Comparison of ENCODE assay signal across 22 cellular contexts in genomic region chr12:54169036-54169435, GRCh38. TPM values are rescaled to one million over a fixed set of nuclear protein-coding genes. Genes with fewer than 3 reads are reported as not detected.
A peak's percentile ranks its signal among the peaks of the same experiment; 100 is the strongest.
DNase-seq lines count a peak whose midpoint lies in the region; ATAC-seq, FAIRE-seq and TF ChIP-seq lines count a peak whose summit lies in the region.
"Had no signal": no experiment of that assay in that cellular context is flagged by ENCODE, and none has a peak within 500 bp of the region (broad histone marks: within the 10 kb centered on the region; RNA-seq: fewer than 3 reads in every experiment).

No MANE protein-coding gene starts in this region.

- TF ChIP-seq EP300 in A549 (IDR thresholded peaks at IDR 0.05), result no peak

- no peak overlapping the region for H3K4me3 Mint-ChIP-seq in activated T-helper 17 cell treated with anti-CD3 and anti-CD28 coated beads, Interleukin-2, amount 50 U/mL, for 72 hours
- H3K4me3 Mint-ChIP-seq: activated T-cell treated with anti-CD3 and anti-CD28 coated beads, Interleukin-2, amount 50 U/mL, for 72 hours; naive thymus-derived CD8-positive, alpha-beta T cell had no signal

- CTCF ChIA-PET in A549 (lab: Yijun Ruan, JAX), result interaction anchor here (0.5 to 0.9 kb wide), 2 partner anchors 13 to 38 kb away, joined by 3 read pairs; no protein-coding TSS in a partner anchor

- H3K27ac Mint-ChIP-seq in activated T-helper 17 cell treated with anti-CD3 and anti-CD28 coated beads, Interleukin-2, amount 50 U/mL, for 72 hours, result no peak overlapping the region
- H3K27ac Mint-ChIP-seq: activated T-cell treated with anti-CD3 and anti-CD28 coated beads, Interleukin-2, amount 50 U/mL, for 72 hours; CD14-positive monocyte; naive thymus-derived CD8-positive, alpha-beta T cell had no signal

- DNase-seq in A549 (ENCODE audit: low read depth in 1 of 2, low spot score in 1 of 2) (no peak), WERI-Rb-1 (no peak), epithelial cell of proximal tubule (ENCODE audit: low read depth) (no peak), NOMO-1 (lab: John Stamatoyannopoulos, UW; ENCODE audit: unreplicated experiment in 2 of 2) (no peak)
- DNase-seq: activated naive CD4-positive, alpha-beta T cell treated with anti-CD3 and anti-CD28 coated beads, Interleukin-2, amount 50 U/mL, for 16 hours; activated T-cell treated with anti-CD3 and anti-CD28 coated beads, Interleukin-2, amount 50 U/mL, for 72 hours; effector memory CD4-positive, alpha-beta T cell; mesendoderm; naive thymus-derived CD8-positive, alpha-beta T cell; NCI-H1105; NCI-H2029; NCI-H2227 treated with DMSO at 0.1 percent for 48 hours; RPMI8226; upper lobe of left lung had no signal

- no peaks in the 10 kb centered on the region for H3K4me1 Mint-ChIP-seq in activated T-helper 17 cell treated with anti-CD3 and anti-CD28 coated beads, Interleukin-2, amount 50 U/mL, for 72 hours
- H3K4me1 Mint-ChIP-seq: CD14-positive monocyte; naive thymus-derived CD8-positive, alpha-beta T cell had no signal

- no peak for FAIRE-seq in A549 (lab: Jason Lieb, UNC)

- TF ChIP-seq CTCF in A549 (IDR thresholded peaks at IDR 0.05) (no peak), GM12874 (IDR thresholded peaks at IDR 0.05; ENCODE audit: insufficient read depth, low read depth, low read length) (0 out of 2 replicates have a peak, but pooled peaks have one; percentile 24), WERI-Rb-1 (IDR thresholded peaks at IDR 0.05; ENCODE audit: low read depth, low read length) (peak; percentile 52; the same call in 1 of the 2 replicates), epithelial cell of proximal tubule (conservative IDR thresholded peaks at IDR 0.05; ENCODE audit: low read depth, low read length) (peak; percentile 15)

- WGBS in A549 (ENCODE audit: missing lambda C conversion rate), result 94% methylated on average over 1 of the region's 1 CpG

- ATAC-seq in A549 (peak; percentile 64 to 76; a peak in 4 of 6 replicates), GM21367 (IDR thresholded peaks at IDR 0.05; ENCODE audit: unreplicated experiment) (no peak), HG02763 (IDR thresholded peaks at IDR 0.05; ENCODE audit: unreplicated experiment) (no peak)
- no peak for ATAC-seq in activated T-helper 17 cell treated with anti-CD3 and anti-CD28 coated beads, Interleukin-2, amount 50 U/mL, for 72 hours (replicated peaks)
- ATAC-seq: activated CD4-positive, CD25-positive, alpha-beta regulatory T cell treated with anti-CD3 and anti-CD28 coated beads, Interleukin-2, amount 50 U/mL, for 24 hours; activated T-cell treated with anti-CD3 and anti-CD28 coated beads, Interleukin-2, amount 50 U/mL, for 72 hours; naive thymus-derived CD8-positive, alpha-beta T cell; sciatic nerve had no signal

- peaks cover under 1% of the 10 kb centered on the region for H3K27me3 Mint-ChIP-seq in activated T-helper 17 cell treated with anti-CD3 and anti-CD28 coated beads, Interleukin-2, amount 50 U/mL, for 72 hours

- POLR2A ChIA-PET in A549 (lab: Yijun Ruan, JAX), result no interaction called here

- no peaks in the 10 kb centered on the region for H3K9me3 ChIP-seq in A549
- H3K9me3 ChIP-seq in WERI-Rb-1 (ENCODE audit: severe bottlenecking), result no peaks in the 10 kb centered on the region
- H3K9me3 ChIP-seq: upper lobe of left lung had no signal

- H3K27ac ChIP-seq in A549 (no peak overlapping the region), WERI-Rb-1 (no peak overlapping the region)
- H3K27ac ChIP-seq: parathyroid adenoma, upper lobe of left lung had no signal

- H3K4me2 ChIP-seq in A549, result no peak overlapping the region

- H3K4me3 ChIP-seq in A549 (no peak overlapping the region), WERI-Rb-1 (ENCODE audit: low read depth, low read length) (no peak overlapping the region), epithelial cell of proximal tubule (ENCODE audit: low read depth, low read length) (no peak overlapping the region)
- H3K4me3 ChIP-seq: upper lobe of left lung had no signal

- H3K27me3 ChIP-seq in WERI-Rb-1 (ENCODE audit: insufficient read depth, low read depth, severe bottlenecking), result no peaks in the 10 kb centered on the region

- peaks cover 2% of the 10 kb centered on the region for H3K36me3 ChIP-seq in WERI-Rb-1
- H3K36me3 ChIP-seq: upper lobe of left lung had no signal

- no peak for TF ChIP-seq POLR2A in A549 (IDR thresholded peaks at IDR 0.05; ENCODE audit: low read length)

- H3K9me3 Mint-ChIP-seq in activated T-helper 17 cell treated with anti-CD3 and anti-CD28 coated beads, Interleukin-2, amount 50 U/mL, for 72 hours, result no peaks in the 10 kb centered on the region
- H3K9me3 Mint-ChIP-seq: activated T-cell treated with anti-CD3 and anti-CD28 coated beads, Interleukin-2, amount 50 U/mL, for 72 hours; naive thymus-derived CD8-positive, alpha-beta T cell had no signal

- peaks cover 15% of the 10 kb centered on the region for H3K36me3 Mint-ChIP-seq in activated T-helper 17 cell treated with anti-CD3 and anti-CD28 coated beads, Interleukin-2, amount 50 U/mL, for 72 hours (ENCODE audit: low read depth)
- H3K36me3 Mint-ChIP-seq: CD14-positive monocyte had no signal

- TF ChIP-seq RAD21 in A549 (conservative IDR thresholded peaks at IDR 0.05 in 1 of 2, IDR thresholded peaks at IDR 0.05 in 1 of 2), result no peak

- H3K4me1 ChIP-seq in A549, result no peaks in the 10 kb centered on the region

TF ChIP-seq in A549, 52 proteins besides CTCF, POLR2A, EP300 and RAD21:
- TF ChIP-seq CEBPB (IDR thresholded peaks at IDR 0.05) (no peak), EHF (CRISPR knock-in tag; IDR thresholded peaks at IDR 0.05) (no peak), REST (IDR thresholded peaks at IDR 0.05) (no peak), MAZ (IDR thresholded peaks at IDR 0.05; ENCODE audit: borderline replicate concordance, low read depth, low read length) (no peak), ELK1 (IDR thresholded peaks at IDR 0.05; ENCODE audit: low read depth, low read length) (no peak), TFCP2L1 (CRISPR knock-in tag; IDR thresholded peaks at IDR 0.05) (no peak), TP53 (CRISPR knock-in tag; IDR thresholded peaks at IDR 0.05) (no peak)

RNA-seq across cellular contexts. Expression of gene SMUG1, which starts 19.7 kb away (rescaled TPM):
- 34.8 and 40.7 TPM in 2 replicates for polyA plus RNA-seq in A549 (2011; rRNA removed)
- 42.2 and 49.4 TPM in 2 replicates for polyA plus RNA-seq in A549 (2012; cell fraction: cytosol; rRNA removed)
- polyA plus RNA-seq in A549 (2012; cell fraction: nucleus; rRNA removed), result 40.3 and 42.2 TPM in 2 replicates
- 27.6 to 32.5 TPM (median 30.9 TPM) in 3 replicates for polyA plus RNA-seq in A549 (2017; fragmentation: RNase III; extraction: RNeasy Plus Mini Kit Qiagen cat#74134 plus additional on column Dnase treatment)
- 40.1 and 41.6 TPM in 2 replicates for polyA minus RNA-seq in A549 (2011; rRNA and poly(A)+ RNA removed)
- total RNA-seq in epithelial cell of proximal tubule, result 44.6 and 48.0 TPM in 2 replicates
- 10 to 100 TPM; 24.2 to 28.7 TPM for total RNA-seq in activated T-helper 17 cell treated with anti-CD3 and anti-CD28 coated beads, Interleukin-2, amount 50 U/mL, for 72 hours

Comparison
In these comparisons a context has a peak if more than half of its experiments do, and no peak if none do; other contexts are left out.
1. ATAC-seq: peak in A549 (2 of 2); none in activated T-helper 17 cell treated with anti-CD3 and anti-CD28 coated beads, Interleukin-2, amount 50 U/mL, for 72 hours (single experiment), GM21367 (single experiment) and HG02763 (single experiment).